Comparison of ENCODE assay signal across 8 cellular contexts in the genomic region with DNA sequence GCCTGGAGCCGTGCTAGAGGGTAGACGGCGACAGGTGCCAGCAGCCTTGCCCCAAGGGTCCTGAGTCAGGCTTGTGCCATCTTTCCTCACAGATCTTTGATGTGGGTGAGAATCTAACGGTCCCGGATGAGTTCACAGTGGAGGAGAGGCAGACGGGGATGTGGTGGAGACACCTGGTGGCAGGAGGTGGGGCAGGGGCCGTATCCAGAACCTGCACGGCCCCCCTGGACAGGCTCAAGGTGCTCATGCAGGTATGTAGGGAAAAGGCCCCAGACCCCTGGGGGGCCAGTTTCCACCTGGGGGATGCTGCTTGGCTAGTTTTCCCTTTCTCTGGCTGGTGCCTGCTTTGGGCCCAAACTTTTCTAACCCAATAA. TPM values are rescaled to one million over a fixed set of nuclear protein-coding genes. Genes with fewer than 3 reads are reported as not detected.
DNase-seq lines count a peak whose midpoint lies in the region; ATAC-seq and TF ChIP-seq lines count a peak whose summit lies in the region.

No MANE protein-coding gene starts in this region.

- no peak for ATAC-seq in lower lobe of right lung
- ATAC-seq in HG03378 (IDR thresholded peaks at IDR 0.05; ENCODE audit: unreplicated experiment), result no peak
- no peak for ATAC-seq in HG02763 (IDR thresholded peaks at IDR 0.05; ENCODE audit: unreplicated experiment)

- H3K27me3 ChIP-seq in lower lobe of right lung (ENCODE audit: low read depth), result no peaks in the 10 kb centered on the region

- intact Hi-C loops in lower lobe of right lung (cut with DNase I), result no loop called here

- H3K36me3 ChIP-seq in KOPT-K1 (ENCODE audit: insufficient read depth, low read length) (peaks cover 80% of the 10 kb centered on the region), lower lobe of right lung (peaks cover 77% of the 10 kb centered on the region)

- H3K27ac ChIP-seq in KOPT-K1 (ENCODE audit: low read depth, low read length, poor library complexity, severe bottlenecking), result peak overlapping the region; percentile 99
- H3K27ac ChIP-seq in lower lobe of right lung, result peak overlapping the region; percentile 9

- H3K4me1 ChIP-seq in lower lobe of right lung, result peaks cover 60% of the 10 kb centered on the region

- H3K4me3 ChIP-seq in lower lobe of right lung, result no peak overlapping the region

- peak; percentile 10; the same call in 1 of the 2 replicates for TF ChIP-seq CTCF in AG09319 (IDR thresholded peaks at IDR 0.05; ENCODE audit: low read depth, low read length)
- no peak for TF ChIP-seq CTCF in lower lobe of right lung (IDR thresholded peaks at IDR 0.05)

- no peaks in the 10 kb centered on the region for H3K9me3 ChIP-seq in KOPT-K1 (ENCODE audit: insufficient read depth, low read length, poor library complexity, severe bottlenecking)
- H3K9me3 ChIP-seq in lower lobe of right lung, result no peaks in the 10 kb centered on the region

- DNase-seq in AG09319 (ENCODE audit: extremely low read depth, low read depth) (no peak), lower lobe of right lung (peak; percentile 41), mucosa of gallbladder (ENCODE audit: low spot score) (no peak), G401 (ENCODE audit: low spot score) (no peak)
- DNase-seq in activated effector memory CD4-positive, alpha-beta T cell treated with anti-CD3 and anti-CD28 coated beads, Interleukin-2, amount 50 U/mL, for 16 hours, result peak; percentile 76

- in situ Hi-C loops in G401 (cut with HindIII; ENCODE audit: low sequenced_read_pairs), result no loop called here

RNA-seq across cellular contexts. Expression of gene PTGES2, which starts 24.0 kb away (rescaled TPM):
- 30.6 TPM for total RNA-seq in lower lobe of right lung
- 61.5 TPM for total RNA-seq in mucosa of gallbladder
- total RNA-seq in G401 (2014; rRNA removed; shearing (Covaris generic)), result 85.7 and 122 TPM in 2 replicates

RNA-seq across cellular contexts. Expression of gene SLC25A25, which starts 35.5 kb away (rescaled TPM):
- 27.3 TPM for total RNA-seq in lower lobe of right lung
- 77.7 TPM for total RNA-seq in mucosa of gallbladder
- 25.5 and 29.0 TPM in 2 replicates for total RNA-seq in G401 (2014; rRNA removed; shearing (Covaris generic))

RNA-seq across cellular contexts. Expression of gene NAIF1, which starts 36.5 kb away (rescaled TPM):
- total RNA-seq in lower lobe of right lung (11.3 TPM), mucosa of gallbladder (12.0 TPM)
- total RNA-seq in G401 (2014; rRNA removed; shearing (Covaris generic)), result 5.4 and 6.6 TPM in 2 replicates

RNA-seq across cellular contexts. Expression of gene LCN2, which starts 45.7 kb away (rescaled TPM):
- total RNA-seq in lower lobe of right lung, result 83.4 TPM
- total RNA-seq in mucosa of gallbladder, result 85.5 TPM
- total RNA-seq in G401 (2014; rRNA removed; shearing (Covaris generic)), result 13.5 TPM in 1 of 2 replicates, not detected in the other

RNA-seq across cellular contexts. Expression of gene BBLN, which starts 56.5 kb away (rescaled TPM):
- total RNA-seq in lower lobe of right lung, result 47.9 TPM
- 75.4 TPM for total RNA-seq in mucosa of gallbladder
- 121 and 125 TPM in 2 replicates for total RNA-seq in G401 (2014; rRNA removed; shearing (Covaris generic))

Comparison
In these comparisons a context has a peak if more than half of its experiments do, and no peak if none do; other contexts are left out.
1. DNase-seq: peak in activated effector memory CD4-positive, alpha-beta T cell treated with anti-CD3 and anti-CD28 coated beads, Interleukin-2, amount 50 U/mL, for 16 hours (single experiment) and lower lobe of right lung (single experiment); none in AG09319 (single experiment), mucosa of gallbladder (single experiment) and G401 (single experiment).